Comparison of ENCODE assay signal across 6 cellular contexts in genomic region chr19:12913871-12914690, GRCh38. TPM values are rescaled to one million over a fixed set of nuclear protein-coding genes. Genes with fewer than 3 reads are reported as not detected.
DNase-seq lines count a peak whose midpoint lies in the region; ATAC-seq and TF ChIP-seq lines count a peak whose summit lies in the region.

No MANE protein-coding gene starts in this region.

- no peaks in the 10 kb centered on the region for H3K9me3 Mint-ChIP-seq in activated CD8-positive, alpha-beta T cell treated with anti-CD3 and anti-CD28 coated beads, Interleukin-2, amount 10 ng/mL, durations not matched to agents 7 days and 5 days (ENCODE audit: insufficient read depth)

- no peaks in the 10 kb centered on the region for H3K27me3 ChIP-seq in lower lobe of right lung (ENCODE audit: low read depth)

- no peaks in the 10 kb centered on the region for H3K36me3 ChIP-seq in lower lobe of right lung

- CTCF ChIA-PET in activated CD8-positive, alpha-beta T cell treated with anti-CD3 and anti-CD28 coated beads, Interleukin-2, amount 10 ng/mL, durations not matched to agents 7 days and 5 days (lab: Charles Lee): interaction anchor here (1.0 to 3.8 kb wide), 10 partner anchors 13 to 157 kb away, joined by 3 to 23 read pairs (median 4); partner anchors contain the start of gene GCDH

- POLR2A ChIA-PET in activated CD8-positive, alpha-beta T cell treated with anti-CD3 and anti-CD28 coated beads, Interleukin-2, amount 10 ng/mL, durations not matched to agents 7 days and 5 days (lab: Charles Lee): interaction anchor here (0.6 to 3.1 kb wide), 10 partner anchors 13 to 191 kb away, joined by 3 to 20 read pairs (median 4); partner anchors contain the start of genes CALR, FARSA, GCDH and KLF1

- peaks cover 6% of the 10 kb centered on the region for H3K36me3 Mint-ChIP-seq in activated CD8-positive, alpha-beta T cell treated with anti-CD3 and anti-CD28 coated beads, Interleukin-2, amount 10 ng/mL, durations not matched to agents 7 days and 5 days (ENCODE audit: low read depth)

- H3K4me1 ChIP-seq in lower lobe of right lung: peaks cover 26% of the 10 kb centered on the region

- ATAC-seq in activated CD8-positive, alpha-beta T cell treated with anti-CD3 and anti-CD28 coated beads, Interleukin-2, amount 10 ng/mL, durations not matched to agents 7 days and 5 days: peak; percentile 85
- ATAC-seq in lower lobe of right lung (peak; percentile 18 to 47), HG03280 (IDR thresholded peaks at IDR 0.05; ENCODE audit: unreplicated experiment) (no peak), HG02885 (IDR thresholded peaks at IDR 0.05; ENCODE audit: poor library complexity, unreplicated experiment) (no peak)

- peak overlapping the region; percentile 57 for H3K4me3 Mint-ChIP-seq in activated CD8-positive, alpha-beta T cell treated with anti-CD3 and anti-CD28 coated beads, Interleukin-2, amount 10 ng/mL, durations not matched to agents 7 days and 5 days

- peaks cover under 1% of the 10 kb centered on the region for H3K27me3 Mint-ChIP-seq in activated CD8-positive, alpha-beta T cell treated with anti-CD3 and anti-CD28 coated beads, Interleukin-2, amount 10 ng/mL, durations not matched to agents 7 days and 5 days (ENCODE audit: low read depth)

- H3K4me1 Mint-ChIP-seq in activated CD8-positive, alpha-beta T cell treated with anti-CD3 and anti-CD28 coated beads, Interleukin-2, amount 10 ng/mL, durations not matched to agents 7 days and 5 days (ENCODE audit: low read depth): peaks cover 37% of the 10 kb centered on the region

- DNase-seq in KG1 (lab: John Stamatoyannopoulos, UW) (peak; percentile 79), lower lobe of right lung (no peak), posterior vena cava (ENCODE audit: low spot score) (no peak)
- peak; percentile 80 for DNase-seq in activated CD8-positive, alpha-beta T cell treated with anti-CD3 and anti-CD28 coated beads, Interleukin-2, amount 10 ng/mL, durations not matched to agents 7 days and 5 days

- intact Hi-C loops in lower lobe of right lung (cut with DNase I): no loop called here
- intact Hi-C loops in posterior vena cava (cut with DNase I): no loop called here

- H3K9me3 ChIP-seq in lower lobe of right lung: no peaks in the 10 kb centered on the region

- peak overlapping the region; percentile 65 for H3K27ac ChIP-seq in lower lobe of right lung

- peak overlapping the region; percentile 98 for H3K27ac Mint-ChIP-seq in activated CD8-positive, alpha-beta T cell treated with anti-CD3 and anti-CD28 coated beads, Interleukin-2, amount 10 ng/mL, durations not matched to agents 7 days and 5 days

- no peak overlapping the region for H3K4me3 ChIP-seq in lower lobe of right lung

- no peak for TF ChIP-seq CTCF in lower lobe of right lung (IDR thresholded peaks at IDR 0.05)

RNA-seq across cellular contexts. Expression of gene SYCE2, which starts 5.0 kb away (rescaled TPM):
- total RNA-seq in activated CD8-positive, alpha-beta T cell treated with anti-CD3 and anti-CD28 coated beads, Interleukin-2, amount 10 ng/mL, durations not matched to agents 7 days and 5 days: 1 to 10 TPM; 3.4 to 3.9 TPM
- not detected for total RNA-seq in lower lobe of right lung
- total RNA-seq in posterior vena cava: not detected

RNA-seq across cellular contexts. Expression of gene FARSA, which starts 19.4 kb away (rescaled TPM):
- total RNA-seq in activated CD8-positive, alpha-beta T cell treated with anti-CD3 and anti-CD28 coated beads, Interleukin-2, amount 10 ng/mL, durations not matched to agents 7 days and 5 days: 100 to 1,000 TPM in 1 of 2 experiments, 10 to 100 TPM in 1; 98.8 to 106 TPM
- total RNA-seq in lower lobe of right lung (44.4 TPM), posterior vena cava (10 to 100 TPM; 30.8 to 31.1 TPM)

RNA-seq across cellular contexts. Expression of gene GCDH, which starts 23.1 kb away (rescaled TPM):
- total RNA-seq in activated CD8-positive, alpha-beta T cell treated with anti-CD3 and anti-CD28 coated beads, Interleukin-2, amount 10 ng/mL, durations not matched to agents 7 days and 5 days: 10 to 100 TPM; 39.5 to 42.5 TPM
- total RNA-seq in lower lobe of right lung (23.9 TPM), posterior vena cava (10 to 100 TPM in 1 of 2 donors, 1 to 10 TPM in 1; 8.5 to 14.6 TPM)

RNA-seq across cellular contexts. Expression of gene CALR, which starts 24.3 kb away (rescaled TPM):
- total RNA-seq in activated CD8-positive, alpha-beta T cell treated with anti-CD3 and anti-CD28 coated beads, Interleukin-2, amount 10 ng/mL, durations not matched to agents 7 days and 5 days: 100 to 1,000 TPM; 875 to 886 TPM
- total RNA-seq in lower lobe of right lung (872 TPM), posterior vena cava (100 to 1,000 TPM; 629 to 855 TPM)

RNA-seq across cellular contexts. Expression of gene KLF1, which starts 27.1 kb away (rescaled TPM):
- under 1 TPM in 1 of 2 experiments, not detected in 1; 0.21 TPM for total RNA-seq in activated CD8-positive, alpha-beta T cell treated with anti-CD3 and anti-CD28 coated beads, Interleukin-2, amount 10 ng/mL, durations not matched to agents 7 days and 5 days
- 0.24 TPM for total RNA-seq in lower lobe of right lung
- total RNA-seq in posterior vena cava: under 1 TPM in 1 of 2 donors, not detected in 1; 0.33 TPM

Comparison
In these comparisons a context has a peak if more than half of its experiments do, and no peak if none do; other contexts are left out.
1. DNase-seq: peak in KG1 (single experiment) and activated CD8-positive, alpha-beta T cell treated with anti-CD3 and anti-CD28 coated beads, Interleukin-2, amount 10 ng/mL, durations not matched to agents 7 days and 5 days (single experiment); none in lower lobe of right lung (single experiment) and posterior vena cava (single experiment).
2. ATAC-seq: peak in activated CD8-positive, alpha-beta T cell treated with anti-CD3 and anti-CD28 coated beads, Interleukin-2, amount 10 ng/mL, durations not matched to agents 7 days and 5 days (single experiment) and lower lobe of right lung (2 of 2); none in HG03280 (single experiment) and HG02885 (single experiment).